In genomic region chr6:166707045-166707444, GRCh38 we compare ENCODE assay signal across 2 cellular contexts.
TF ChIP-seq lines count a peak whose summit lies in the region.

No MANE protein-coding gene starts in this region.

TF ChIP-seq in A549, 52 proteins besides CTCF, POLR2A, EP300 and RAD21 (continued from another document):
- no peak for TF ChIP-seq REST (IDR thresholded peaks at IDR 0.05)

TF ChIP-seq in GM12878, 131 proteins besides CTCF, POLR2A, EP300 and RAD21 (continued from another document):
- TF ChIP-seq CHD2 (IDR thresholded peaks at IDR 0.05; ENCODE audit: borderline replicate concordance, low read depth, low read length) (no peak), RELA (IDR thresholded peaks at IDR 0.05; ENCODE audit: borderline replicate concordance, partially characterized antibody) (no peak), SMC3 (IDR thresholded peaks at IDR 0.05; ENCODE audit: borderline replicate concordance, low read length) (no peak)
- TF ChIP-seq, protein P1, sequence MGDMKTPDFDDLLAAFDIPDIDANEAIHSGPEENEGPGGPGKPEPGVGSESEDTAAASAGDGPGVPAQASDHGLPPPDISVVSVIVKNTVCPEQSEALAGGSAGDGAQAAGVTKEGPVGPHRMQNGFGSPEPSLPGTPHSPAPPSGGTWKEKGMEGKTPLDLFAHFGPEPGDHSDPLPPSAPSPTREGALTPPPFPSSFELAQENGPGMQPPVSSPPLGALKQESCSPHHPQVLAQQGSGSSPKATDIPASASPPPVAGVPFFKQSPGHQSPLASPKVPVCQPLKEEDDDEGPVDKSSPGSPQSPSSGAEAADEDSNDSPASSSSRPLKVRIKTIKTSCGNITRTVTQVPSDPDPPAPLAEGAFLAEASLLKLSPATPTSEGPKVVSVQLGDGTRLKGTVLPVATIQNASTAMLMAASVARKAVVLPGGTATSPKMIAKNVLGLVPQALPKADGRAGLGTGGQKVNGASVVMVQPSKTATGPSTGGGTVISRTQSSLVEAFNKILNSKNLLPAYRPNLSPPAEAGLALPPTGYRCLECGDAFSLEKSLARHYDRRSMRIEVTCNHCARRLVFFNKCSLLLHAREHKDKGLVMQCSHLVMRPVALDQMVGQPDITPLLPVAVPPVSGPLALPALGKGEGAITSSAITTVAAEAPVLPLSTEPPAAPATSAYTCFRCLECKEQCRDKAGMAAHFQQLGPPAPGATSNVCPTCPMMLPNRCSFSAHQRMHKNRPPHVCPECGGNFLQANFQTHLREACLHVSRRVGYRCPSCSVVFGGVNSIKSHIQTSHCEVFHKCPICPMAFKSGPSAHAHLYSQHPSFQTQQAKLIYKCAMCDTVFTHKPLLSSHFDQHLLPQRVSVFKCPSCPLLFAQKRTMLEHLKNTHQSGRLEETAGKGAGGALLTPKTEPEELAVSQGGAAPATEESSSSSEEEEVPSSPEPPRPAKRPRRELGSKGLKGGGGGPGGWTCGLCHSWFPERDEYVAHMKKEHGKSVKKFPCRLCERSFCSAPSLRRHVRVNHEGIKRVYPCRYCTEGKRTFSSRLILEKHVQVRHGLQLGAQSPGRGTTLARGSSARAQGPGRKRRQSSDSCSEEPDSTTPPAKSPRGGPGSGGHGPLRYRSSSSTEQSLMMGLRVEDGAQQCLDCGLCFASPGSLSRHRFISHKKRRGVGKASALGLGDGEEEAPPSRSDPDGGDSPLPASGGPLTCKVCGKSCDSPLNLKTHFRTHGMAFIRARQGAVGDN (IDR thresholded peaks at IDR 0.05): no peak
- TF ChIP-seq, protein P2, sequence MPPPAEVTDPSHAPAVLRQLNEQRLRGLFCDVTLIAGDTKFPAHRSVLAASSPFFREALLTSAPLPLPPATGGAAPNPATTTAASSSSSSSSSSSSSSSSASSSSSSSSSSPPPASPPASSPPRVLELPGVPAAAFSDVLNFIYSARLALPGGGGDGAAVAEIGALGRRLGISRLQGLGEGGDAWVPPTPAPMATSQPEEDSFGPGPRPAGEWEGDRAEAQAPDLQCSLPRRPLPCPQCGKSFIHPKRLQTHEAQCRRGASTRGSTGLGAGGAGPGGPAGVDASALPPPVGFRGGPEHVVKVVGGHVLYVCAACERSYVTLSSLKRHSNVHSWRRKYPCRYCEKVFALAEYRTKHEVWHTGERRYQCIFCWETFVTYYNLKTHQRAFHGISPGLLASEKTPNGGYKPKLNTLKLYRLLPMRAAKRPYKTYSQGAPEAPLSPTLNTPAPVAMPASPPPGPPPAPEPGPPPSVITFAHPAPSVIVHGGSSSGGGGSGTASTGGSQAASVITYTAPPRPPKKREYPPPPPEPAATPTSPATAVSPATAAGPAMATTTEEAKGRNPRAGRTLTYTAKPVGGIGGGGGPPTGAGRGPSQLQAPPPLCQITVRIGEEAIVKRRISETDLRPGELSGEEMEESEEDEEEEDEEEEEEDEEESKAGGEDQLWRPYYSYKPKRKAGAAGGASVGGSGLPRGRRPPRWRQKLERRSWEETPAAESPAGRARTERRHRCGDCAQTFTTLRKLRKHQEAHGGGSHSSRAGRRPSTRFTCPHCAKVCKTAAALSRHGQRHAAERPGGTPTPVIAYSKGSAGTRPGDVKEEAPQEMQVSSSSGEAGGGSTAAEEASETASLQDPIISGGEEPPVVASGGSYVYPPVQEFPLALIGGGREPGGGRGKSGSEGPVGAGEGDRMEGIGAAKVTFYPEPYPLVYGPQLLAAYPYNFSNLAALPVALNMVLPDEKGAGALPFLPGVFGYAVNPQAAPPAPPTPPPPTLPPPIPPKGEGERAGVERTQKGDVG (CRISPR knock-in tag; IDR thresholded peaks at IDR 0.05): no peak
